7 cellular contexts compared by ENCODE assay signal in the genomic region with DNA sequence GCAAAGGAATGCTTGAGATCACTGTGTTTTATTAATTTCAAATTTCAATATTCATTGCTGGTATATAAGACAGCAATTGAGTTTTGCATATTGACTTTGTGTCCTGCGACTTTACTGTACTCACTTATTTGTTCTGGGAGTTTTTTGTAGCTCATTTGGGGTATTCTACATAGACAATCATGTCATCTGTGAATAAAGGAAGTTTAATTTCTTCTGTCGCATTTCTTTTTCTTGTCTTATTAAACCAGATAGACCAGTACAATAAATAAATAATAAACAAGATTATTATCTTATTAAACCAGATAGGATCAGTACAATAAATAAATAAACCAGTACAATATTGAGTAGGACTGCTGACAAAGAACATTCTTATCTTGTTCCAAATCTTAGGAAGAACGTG.
"Had no signal": no experiment of that assay in that cellular context is flagged by ENCODE, and none has a peak within 500 bp of the region (broad histone marks: within the 10 kb centered on the region; RNA-seq: fewer than 3 reads in every experiment).

No MANE protein-coding gene starts in this region.

- DNase-seq: GDM1, GF-D8 had no signal

- ATAC-seq: GM12878 had no signal

- H3K4me3 ChIP-seq: GM12878 had no signal

- FAIRE-seq: GM12878, GM12891, GM12892, GM18507, GM19239 had no signal
